ENCODE assay signal across 16 cellular contexts in the genomic region with DNA sequence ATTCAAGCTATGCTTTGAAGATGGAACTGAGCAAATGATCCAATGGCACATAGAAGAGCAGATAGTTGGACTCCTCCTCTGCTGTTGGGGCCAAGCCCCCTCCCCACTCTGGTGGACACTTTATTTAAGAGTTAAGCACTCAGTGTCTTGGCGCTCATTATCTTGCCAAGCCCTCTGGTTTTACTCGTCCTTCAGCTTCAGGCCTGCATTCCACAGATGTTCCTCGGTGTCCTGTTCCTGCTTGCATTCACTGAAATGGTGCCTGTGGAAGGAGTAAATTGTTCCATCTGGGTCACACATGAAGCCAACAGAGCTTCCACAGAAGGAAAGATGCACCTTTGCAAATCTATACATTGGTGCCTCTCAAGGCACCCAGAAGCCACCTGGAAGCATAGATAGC. TPM values are rescaled to one million over a fixed set of nuclear protein-coding genes. Genes with fewer than 3 reads are reported as not detected.
DNase-seq lines count a peak whose midpoint lies in the region; ATAC-seq and TF ChIP-seq lines count a peak whose summit lies in the region.
"Had no signal": no experiment of that assay in that cellular context is flagged by ENCODE, and none has a peak within 500 bp of the region (broad histone marks: within the 10 kb centered on the region; RNA-seq: fewer than 3 reads in every experiment).

No MANE protein-coding gene starts in this region.

- H3K9me3 ChIP-seq in T-helper 17 cell (ENCODE audit: control insufficient read depth, low read length, poor library complexity, severe bottlenecking) (no peaks in the 10 kb centered on the region), upper lobe of right lung (no peaks in the 10 kb centered on the region)
- H3K9me3 ChIP-seq: BLaER1 treated with 17β-estradiol and CSF1 and Interleukin-3, amounts not matched to agents 10 nM and 100 nM had no signal

- TF ChIP-seq CTCF in upper lobe of right lung (IDR thresholded peaks at IDR 0.05), result no peak

- no peak for DNase-seq in activated T-cell treated with anti-CD3 and anti-CD28 coated beads, Interleukin-2, amount 50 U/mL, for 24 hours
- no peak for DNase-seq in activated T-cell treated with anti-CD3 and anti-CD28 coated beads, Interleukin-2, amount 50 U/mL, for 48 hours
- DNase-seq in T-helper 17 cell (no peak), islet precursor cell (peak; percentile 83), Right ventricle myocardium inferior (ENCODE audit: missing footprints) (no peak), NCI-H82 (lab: John Stamatoyannopoulos, UW) (no peak), upper lobe of right lung (no peak)
- DNase-seq in stimulated activated effector memory CD8-positive, alpha-beta T cell treated with anti-CD3 and anti-CD28 coated beads, Interleukin-12 subunit alpha, Interleukin-12 subunit beta, amount 100 ng/mL, for 72 hours (ENCODE audit: low spot score in 2 of 2), result no peak
- DNase-seq: activated B cell treated with CpG ODN at 0.5 μM for 24 hours; dermis blood vessel endothelial cell; H7; stimulated activated naive CD4-positive, alpha-beta T cell treated with Interleukin-2 at 50 U/mL for 16 hours had no signal

- H3K27ac ChIP-seq in upper lobe of right lung, result no peak overlapping the region
- H3K27ac ChIP-seq: BLaER1 treated with 17β-estradiol and CSF1 and Interleukin-3, amounts not matched to agents 10 nM and 100 nM had no signal

- peaks cover 74% of the 10 kb centered on the region for H3K4me1 ChIP-seq in upper lobe of right lung

- peaks cover 83% of the 10 kb centered on the region for H3K36me3 Mint-ChIP-seq in activated T-cell treated with anti-CD3 and anti-CD28 coated beads, Interleukin-2, amount 50 U/mL, for 24 hours (ENCODE audit: low read depth)
- peaks cover 2% of the 10 kb centered on the region for H3K36me3 Mint-ChIP-seq in T-helper 17 cell (ENCODE audit: low read depth)
- no peaks in the 10 kb centered on the region for H3K36me3 Mint-ChIP-seq in stimulated activated effector memory CD8-positive, alpha-beta T cell treated with anti-CD3 and anti-CD28 coated beads, Interleukin-12 subunit alpha, Interleukin-12 subunit beta, amount 100 ng/mL, for 72 hours

- H3K9me3 Mint-ChIP-seq in activated T-cell treated with anti-CD3 and anti-CD28 coated beads, Interleukin-2, amount 50 U/mL, for 24 hours, result no peaks in the 10 kb centered on the region
- no peaks in the 10 kb centered on the region for H3K9me3 Mint-ChIP-seq in stimulated activated effector memory CD8-positive, alpha-beta T cell treated with anti-CD3 and anti-CD28 coated beads, Interleukin-12 subunit alpha, Interleukin-12 subunit beta, amount 100 ng/mL, for 72 hours
- H3K9me3 Mint-ChIP-seq: activated B cell treated with CpG ODN at 0.5 μM for 24 hours; activated T-helper 17 cell treated with anti-CD3 and anti-CD28 coated beads, Interleukin-2, amount 50 U/mL, for 72 hours had no signal

- H3K4me1 Mint-ChIP-seq in activated T-cell treated with anti-CD3 and anti-CD28 coated beads, Interleukin-2, amount 50 U/mL, for 24 hours (ENCODE audit: low read depth), result peaks cover 95% of the 10 kb centered on the region
- H3K4me1 Mint-ChIP-seq in T-helper 17 cell, result peaks cover 47% of the 10 kb centered on the region
- peaks cover 77% of the 10 kb centered on the region for H3K4me1 Mint-ChIP-seq in stimulated activated effector memory CD8-positive, alpha-beta T cell treated with anti-CD3 and anti-CD28 coated beads, Interleukin-12 subunit alpha, Interleukin-12 subunit beta, amount 100 ng/mL, for 72 hours

- no peak overlapping the region for H3K4me3 Mint-ChIP-seq in activated T-cell treated with anti-CD3 and anti-CD28 coated beads, Interleukin-2, amount 50 U/mL, for 24 hours
- no peak overlapping the region for H3K4me3 Mint-ChIP-seq in T-helper 17 cell
- no peak overlapping the region for H3K4me3 Mint-ChIP-seq in stimulated activated effector memory CD8-positive, alpha-beta T cell treated with anti-CD3 and anti-CD28 coated beads, Interleukin-12 subunit alpha, Interleukin-12 subunit beta, amount 100 ng/mL, for 72 hours
- H3K4me3 Mint-ChIP-seq: activated B cell treated with CpG ODN at 0.5 μM for 24 hours; T-helper 2 cell treated with Interferon-gamma antibody and Interleukin-4, amounts not matched to agents 5 μg/mL and 100 μg/mL, for 36 hours had no signal

- no peak for ATAC-seq in T-helper 17 cell
- ATAC-seq in stimulated activated effector memory CD8-positive, alpha-beta T cell treated with anti-CD3 and anti-CD28 coated beads, Interleukin-12 subunit alpha, Interleukin-12 subunit beta, amount 100 ng/mL, for 72 hours, result no peak
- ATAC-seq in Right ventricle myocardium inferior, result no peak
- ATAC-seq in upper lobe of right lung, result no peak
- ATAC-seq: activated T-helper 17 cell treated with anti-CD3 and anti-CD28 coated beads, Interleukin-2, amount 50 U/mL, for 72 hours; HepG2 had no signal

- no peak overlapping the region for H3K4me3 ChIP-seq in upper lobe of right lung
- H3K4me3 ChIP-seq: BLaER1 treated with 17β-estradiol and CSF1 and Interleukin-3, amounts not matched to agents 10 nM and 100 nM had no signal

- H3K27me3 ChIP-seq in upper lobe of right lung, result no peaks in the 10 kb centered on the region
- H3K27me3 ChIP-seq: BLaER1 treated with 17β-estradiol and CSF1 and Interleukin-3, amounts not matched to agents 10 nM and 100 nM had no signal

- H3K27me3 Mint-ChIP-seq in activated T-cell treated with anti-CD3 and anti-CD28 coated beads, Interleukin-2, amount 50 U/mL, for 24 hours, result no peaks in the 10 kb centered on the region
- no peaks in the 10 kb centered on the region for H3K27me3 Mint-ChIP-seq in T-helper 17 cell
- H3K27me3 Mint-ChIP-seq: activated B cell treated with CpG ODN at 0.5 μM for 24 hours; activated T-helper 17 cell treated with anti-CD3 and anti-CD28 coated beads, Interleukin-2, amount 50 U/mL, for 72 hours had no signal

- intact Hi-C loops in Right ventricle myocardium inferior (cut with DNase I) (no loop called here), upper lobe of right lung (cut with DNase I) (no loop called here)

- H3K27ac Mint-ChIP-seq in activated T-cell treated with anti-CD3 and anti-CD28 coated beads, Interleukin-2, amount 50 U/mL, for 24 hours, result peak overlapping the region; percentile 79
- H3K27ac Mint-ChIP-seq in T-helper 17 cell, result peak overlapping the region; percentile 57
- H3K27ac Mint-ChIP-seq in stimulated activated effector memory CD8-positive, alpha-beta T cell treated with anti-CD3 and anti-CD28 coated beads, Interleukin-12 subunit alpha, Interleukin-12 subunit beta, amount 100 ng/mL, for 72 hours, result peak overlapping the region; percentile 9
- H3K27ac Mint-ChIP-seq: activated B cell treated with CpG ODN at 0.5 μM for 24 hours had no signal

- H3K36me3 ChIP-seq in upper lobe of right lung, result no peaks in the 10 kb centered on the region

RNA-seq across cellular contexts. Expression of gene MAML2, which starts 26.1 kb away (rescaled TPM):
- 10 to 100 TPM; 29.2 to 34.9 TPM for total RNA-seq in T-helper 17 cell
- total RNA-seq in Right ventricle myocardium inferior, result 5.2 TPM
- total RNA-seq in upper lobe of right lung, result 27.5 TPM

Comparison
In these comparisons a context has a peak if more than half of its experiments do, and no peak if none do; other contexts are left out.
1. H3K27ac Mint-ChIP-seq: peak in every context shown above with its lines; median percentile 79 in activated T-cell treated with anti-CD3 and anti-CD28 coated beads, Interleukin-2, amount 50 U/mL, for 24 hours; 57 in T-helper 17 cell; 9 in stimulated activated effector memory CD8-positive, alpha-beta T cell treated with anti-CD3 and anti-CD28 coated beads, Interleukin-12 subunit alpha, Interleukin-12 subunit beta, amount 100 ng/mL, for 72 hours.